ENCODE assay signal across 8 cellular contexts in the genomic region with DNA sequence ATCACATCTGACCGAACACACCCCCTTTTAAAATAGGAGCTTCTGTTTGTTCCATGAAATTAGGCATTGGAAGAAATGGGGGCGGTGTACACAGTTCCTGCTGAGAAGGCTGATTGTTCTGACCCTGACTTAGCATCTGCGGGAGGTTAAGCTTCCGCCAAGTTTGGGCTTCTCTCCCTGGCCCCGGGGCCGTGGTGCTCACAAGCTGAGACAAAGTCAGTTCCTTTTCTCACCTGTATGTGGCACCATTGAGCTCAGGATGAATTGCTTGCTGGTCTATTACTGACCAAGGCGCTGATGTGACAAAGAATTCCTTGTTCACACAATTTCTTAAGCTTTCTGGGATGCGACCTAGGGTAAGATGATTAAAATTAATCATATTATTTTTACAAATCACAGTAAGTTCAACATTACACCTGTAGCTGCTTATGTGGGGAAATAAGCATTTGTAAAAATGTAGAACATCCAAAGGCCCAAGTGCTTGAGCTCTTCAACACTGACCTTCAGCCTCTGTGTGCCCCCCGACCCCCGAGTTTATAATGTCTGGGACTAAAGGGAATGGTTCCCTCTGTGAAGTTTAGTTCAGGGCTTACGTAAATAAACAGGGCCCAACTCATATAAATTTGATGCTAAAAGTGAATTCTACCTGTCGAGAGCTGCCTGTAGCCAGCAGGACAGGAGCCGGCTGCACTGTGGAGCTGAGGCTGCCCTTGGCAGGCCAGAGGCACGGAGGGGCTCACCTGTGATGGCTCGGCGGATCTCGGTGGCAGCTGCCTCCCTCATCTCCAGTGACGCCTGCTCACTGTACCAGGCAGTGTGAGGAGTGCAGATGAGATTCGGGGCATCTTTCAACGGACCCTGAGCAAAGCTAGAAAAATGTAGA. TPM values are rescaled to one million over a fixed set of nuclear protein-coding genes. Genes with fewer than 3 reads are reported as not detected.
DNase-seq lines count a peak whose midpoint lies in the region; ATAC-seq, FAIRE-seq and TF ChIP-seq lines count a peak whose summit lies in the region.

No MANE protein-coding gene starts in this region.

- DNase-seq in NCI-H2081 treated with DMSO at 0.1 percent for 48 hours (lab: John Stamatoyannopoulos, UW) (peak; percentile 6), anterior cingulate cortex (lab: John Stamatoyannopoulos, UW) (peak in 48 of 58 donors; percentile 13 to 92 (median 61)), hepatocyte (ENCODE audit: low spot score) (peak; percentile 70), sciatic nerve (ENCODE audit: low spot score) (peak; percentile 83), GM12891 (ENCODE audit: insufficient read length, low spot score) (no peak)

- intact Hi-C loops in sciatic nerve (cut with DNase I), result loop anchor here (10.0 kb wide), 1 partner anchor 52 kb away; no protein-coding TSS in a partner anchor

- no peak overlapping the region for H2AFZ ChIP-seq in hepatocyte

- H3K4me1 ChIP-seq in DOHH2 (ENCODE audit: control insufficient read depth, low read length), result no peaks in the 10 kb centered on the region
- H3K4me1 ChIP-seq in hepatocyte (ENCODE audit: insufficient read depth), result no peaks in the 10 kb centered on the region

- WGBS in hepatocyte (ENCODE audit: low lambda C conversion rate, missing lambda C conversion rate), result 92% methylated on average over 20 of the region's 20 CpGs

- no peak for FAIRE-seq in GM12891 (lab: Jason Lieb, UNC)

- ATAC-seq in GM21515 (IDR thresholded peaks at IDR 0.05; ENCODE audit: unreplicated experiment), result peak; percentile 69
- ATAC-seq in sciatic nerve, result peak; percentile 86
- ATAC-seq in HG03196 (IDR thresholded peaks at IDR 0.05; ENCODE audit: unreplicated experiment), result no peak

- H3K27me3 ChIP-seq in DOHH2 (ENCODE audit: control insufficient read depth, low read length) (no peaks in the 10 kb centered on the region), hepatocyte (no peaks in the 10 kb centered on the region)

- TF ChIP-seq CTCF in DOHH2 (IDR thresholded peaks at IDR 0.05; ENCODE audit: low read depth, low read length, poor library complexity, severe bottlenecking) (peak; percentile 69), hepatocyte (IDR thresholded peaks at IDR 0.05; ENCODE audit: poor library complexity) (peak; percentile 54)

- H3K4me3 ChIP-seq in DOHH2 (ENCODE audit: low read length) (no peak overlapping the region), hepatocyte (no peak overlapping the region)

- H3K79me2 ChIP-seq in DOHH2 (ENCODE audit: control insufficient read depth, low read length) (no peaks in the 10 kb centered on the region), hepatocyte (no peaks in the 10 kb centered on the region)

- TF ChIP-seq POLR2A in GM12891 (IDR thresholded peaks at IDR 0.05; ENCODE audit: low read depth, low read length), result no peak

- no peaks in the 10 kb centered on the region for H4K20me1 ChIP-seq in DOHH2 (ENCODE audit: control insufficient read depth, insufficient read depth, low read depth, low read length)
- H4K20me1 ChIP-seq in hepatocyte (ENCODE audit: insufficient read depth, poor library complexity, severe bottlenecking), result peaks cover 4% of the 10 kb centered on the region

- H3K36me3 ChIP-seq in DOHH2 (ENCODE audit: control insufficient read depth, low read length), result peaks cover 15% of the 10 kb centered on the region
- H3K36me3 ChIP-seq in hepatocyte (replicated peaks; ENCODE audit: insufficient read depth, low read depth), result no peaks in the 10 kb centered on the region

- H3K9me2 ChIP-seq in DOHH2 (replicated peaks; ENCODE audit: control insufficient read depth, low read length) (no peaks in the 10 kb centered on the region), hepatocyte (replicated peaks; ENCODE audit: insufficient read depth) (no peaks in the 10 kb centered on the region)

- H3K4me2 ChIP-seq in DOHH2 (ENCODE audit: low read length), result no peak overlapping the region
- H3K4me2 ChIP-seq in hepatocyte, result no peak overlapping the region

- H3K9me3 ChIP-seq in DOHH2 (ENCODE audit: control insufficient read depth, insufficient read depth, low read length), result no peaks in the 10 kb centered on the region
- H3K9me3 ChIP-seq in hepatocyte (ENCODE audit: low read depth), result no peaks in the 10 kb centered on the region

- no peaks in the 10 kb centered on the region for H3F3A ChIP-seq in DOHH2 (ENCODE audit: control insufficient read depth, insufficient read depth)

- H3K27ac ChIP-seq in DOHH2 (ENCODE audit: low read depth, low read length) (no peak overlapping the region), hepatocyte (no peak overlapping the region)

TF ChIP-seq in GM12891, 5 proteins besides CTCF, POLR2A, EP300 and RAD21:
- TF ChIP-seq POLR2AphosphoS5 (IDR thresholded peaks at IDR 0.05; ENCODE audit: low read depth, low read length) (no peak), SPI1 (IDR thresholded peaks at IDR 0.05; ENCODE audit: low read depth, low read length) (no peak)

RNA-seq across cellular contexts. Expression of a gene that starts 50.8 kb away (rescaled TPM):
- total RNA-seq in hepatocyte (25.1 and 30.0 TPM in 2 replicates), sciatic nerve (27.6 TPM)
- polyA plus RNA-seq in hepatocyte, result 7.9 and 10.7 TPM in 2 replicates
- polyA plus RNA-seq in GM12891 (2012; ENCODE audit: low read depth, missing spikeins), result 5.2 TPM
